ENCODE assay signal across 9 cellular contexts in the genomic region with DNA sequence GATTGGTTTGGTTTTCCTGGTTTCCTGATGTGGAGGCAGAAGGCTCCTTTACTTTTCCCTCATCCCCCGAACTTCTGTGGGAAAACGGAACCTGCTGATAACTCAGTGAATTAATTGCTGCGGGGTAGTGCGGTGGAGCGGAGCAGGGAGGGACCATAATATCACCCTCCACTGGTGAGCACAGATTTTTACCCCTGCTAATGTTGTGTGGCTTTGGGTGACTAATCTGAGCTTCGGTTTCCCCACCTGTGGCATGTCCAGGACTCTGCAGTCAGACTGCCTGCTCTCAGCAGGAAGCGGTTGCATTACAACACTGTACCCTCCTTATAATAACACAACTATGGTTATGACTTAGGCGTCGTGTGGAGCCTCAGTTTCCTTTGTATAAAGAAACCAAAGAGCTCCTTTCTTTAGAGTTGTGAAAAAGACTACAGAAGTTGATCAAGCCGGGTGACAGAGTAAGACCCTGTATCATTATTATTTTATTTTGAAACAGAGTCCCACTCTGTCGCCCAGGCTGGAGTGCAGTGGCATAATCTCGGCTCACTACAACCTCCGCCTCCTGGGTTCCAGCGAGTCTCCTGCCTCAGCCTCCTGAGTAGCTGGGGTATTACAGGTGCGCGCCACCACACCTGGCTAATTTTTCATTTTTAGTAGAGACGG. TPM values are rescaled to one million over a fixed set of nuclear protein-coding genes. Genes with fewer than 3 reads are reported as not detected.
DNase-seq lines count a peak whose midpoint lies in the region; ATAC-seq and TF ChIP-seq lines count a peak whose summit lies in the region.
"Had no signal": no experiment of that assay in that cellular context is flagged by ENCODE, and none has a peak within 500 bp of the region (broad histone marks: within the 10 kb centered on the region; RNA-seq: fewer than 3 reads in every experiment).

No MANE protein-coding gene starts in this region.

- CTCF ChIA-PET in PC-3 (lab: Charles Lee): interaction anchor here (0.6 to 1.2 kb wide), 6 partner anchors 9 to 42 kb away, joined by 3 to 11 read pairs (median 6); no protein-coding TSS in a partner anchor

- H3F3A ChIP-seq in PC-3 (ENCODE audit: low read length, unreplicated experiment): peaks cover 12% of the 10 kb centered on the region

- TF ChIP-seq CTCF in PC-3 (conservative IDR thresholded peaks at IDR 0.05; ENCODE audit: low read depth, low read length): peak; percentile 28; the same call in 1 of the 2 replicates

- peaks cover 33% of the 10 kb centered on the region for H3K79me2 ChIP-seq in PC-3 (ENCODE audit: low read length)

- DNase-seq in NCI-H1417 (lab: John Stamatoyannopoulos, UW) (peak in 2 of 3 experiments; percentile 39 to 52), NCI-H1417 treated with DMSO at 0.1 percent for 48 hours (lab: John Stamatoyannopoulos, UW) (no peak), PC-3 (peak; percentile 82), hypothalamus (lab: John Stamatoyannopoulos, UW) (no peak), NCI-H2107 treated with DMSO at 0.1 percent for 48 hours (lab: John Stamatoyannopoulos, UW; ENCODE audit: unreplicated experiment) (no peak)
- DNase-seq in activated naive CD8-positive, alpha-beta T cell treated with anti-CD3 and anti-CD28 coated beads for 36 hours: peak; percentile 45

- H3K4me3 Mint-ChIP-seq in activated naive CD8-positive, alpha-beta T cell treated with anti-CD3 and anti-CD28 coated beads for 36 hours: no peak overlapping the region

- H3K27ac Mint-ChIP-seq in activated naive CD8-positive, alpha-beta T cell treated with anti-CD3 and anti-CD28 coated beads for 36 hours: no peak overlapping the region

- H3K36me3 ChIP-seq in PC-3 (ENCODE audit: low read depth, low read length) (0 out of 2 replicates have a peak, but pooled peaks cover 6% of the 10 kb centered on the region), mesodermal cell (ENCODE audit: control insufficient read depth, insufficient read depth, low read length) (peaks cover 19% of the 10 kb centered on the region)
- H3K36me3 ChIP-seq: BLaER1 had no signal

- H2AFZ ChIP-seq in PC-3 (ENCODE audit: low read length): 0 out of 2 replicates have a peak overlapping the region, but pooled peaks have one; percentile 19

- intact Hi-C loops in PC-3 (cut with micrococcal nuclease): no loop called here

- H3K9me3 Mint-ChIP-seq in activated naive CD8-positive, alpha-beta T cell treated with anti-CD3 and anti-CD28 coated beads for 36 hours: no peaks in the 10 kb centered on the region

- 0 out of 2 replicates have a peak overlapping the region, but pooled peaks have one; percentile 3 for H3K9ac ChIP-seq in PC-3 (ENCODE audit: low read length)
- H3K9ac ChIP-seq: BLaER1 had no signal

- WGBS in mesodermal cell (ENCODE audit: insufficient coverage in 2 of 2), 2 experiments: 87 to 91% methylated on average over 11 of the region's 17 CpGs

- peaks cover 69% of the 10 kb centered on the region for H3K27me3 Mint-ChIP-seq in activated naive CD8-positive, alpha-beta T cell treated with anti-CD3 and anti-CD28 coated beads for 36 hours

- H3K4me1 Mint-ChIP-seq in activated naive CD8-positive, alpha-beta T cell treated with anti-CD3 and anti-CD28 coated beads for 36 hours: peaks cover 27% of the 10 kb centered on the region

- H3K36me3 Mint-ChIP-seq in activated naive CD8-positive, alpha-beta T cell treated with anti-CD3 and anti-CD28 coated beads for 36 hours: no peaks in the 10 kb centered on the region

- no peaks in the 10 kb centered on the region for H3K9me2 ChIP-seq in PC-3 (replicated peaks; ENCODE audit: low read length)

- H3K27me3 ChIP-seq in PC-3 (ENCODE audit: low read length): no peaks in the 10 kb centered on the region

- no peaks in the 10 kb centered on the region for H3K9me3 ChIP-seq in PC-3 (ENCODE audit: low read length)
- H3K9me3 ChIP-seq in mesodermal cell (ENCODE audit: control insufficient read depth, low read length): no peaks in the 10 kb centered on the region
- H3K9me3 ChIP-seq: BLaER1 had no signal

- peak overlapping the region; percentile 30 for H3K4me3 ChIP-seq in PC-3 (ENCODE audit: low read length)
- no peak overlapping the region for H3K4me3 ChIP-seq in mesodermal cell (ENCODE audit: extremely low read depth, insufficient read depth, low read length, poor library complexity, severe bottlenecking)

- peak overlapping the region; percentile 68 for H3K27ac ChIP-seq in PC-3 (ENCODE audit: low read length)
- H3K27ac ChIP-seq in mesodermal cell (ENCODE audit: low read depth, low read length, severe bottlenecking): peak overlapping the region; percentile 99
- H3K27ac ChIP-seq: BLaER1 had no signal

- H3K4me1 ChIP-seq in PC-3 (ENCODE audit: insufficient read depth, low read length) (peaks cover 38% of the 10 kb centered on the region), mesodermal cell (ENCODE audit: control insufficient read depth, insufficient read depth, low read length, poor library complexity, severe bottlenecking) (peaks cover 20% of the 10 kb centered on the region)

- BruUV-seq in PC-3 (replicated peaks; lab: Mats Ljungman, UMichigan): no TSS peak

- POLR2A ChIA-PET in PC-3 (lab: Charles Lee; ENCODE audit: unreplicated experiment): interaction anchor here (0.6 to 3.7 kb wide), 2 partner anchors 10 to 30 kb away, joined by 26 to 34 read pairs; no protein-coding TSS in a partner anchor

- ATAC-seq in HG02623 (IDR thresholded peaks at IDR 0.05; ENCODE audit: unreplicated experiment): peak; percentile 43
- ATAC-seq in PC-3: peak; percentile 16

- peaks cover 17% of the 10 kb centered on the region for H4K20me1 ChIP-seq in PC-3 (ENCODE audit: low read length)

- peak overlapping the region; percentile 72 for H3K4me2 ChIP-seq in PC-3 (ENCODE audit: low read length)

RNA-seq across cellular contexts. Expression of a gene that starts 2.2 kb away (rescaled TPM):
- 774 and 872 TPM in 2 replicates for total RNA-seq in PC-3 (2014; rRNA removed)
- total RNA-seq in activated naive CD8-positive, alpha-beta T cell treated with anti-CD3 and anti-CD28 coated beads for 36 hours: under 1 TPM; 0.36 to 0.37 TPM
- polyA plus RNA-seq in mesodermal cell (2013, experiment 1 of 2): 455 TPM
- 320 TPM for polyA plus RNA-seq in mesodermal cell (2013, experiment 2 of 2)

RNA-seq across cellular contexts. Expression of a gene that starts 34.8 kb away (rescaled TPM):
- not detected in 2 replicates for total RNA-seq in PC-3 (2014; rRNA removed)
- not detected for total RNA-seq in activated naive CD8-positive, alpha-beta T cell treated with anti-CD3 and anti-CD28 coated beads for 36 hours
- not detected for polyA plus RNA-seq in mesodermal cell (2013, experiment 1 of 2)
- not detected for polyA plus RNA-seq in mesodermal cell (2013, experiment 2 of 2)

Comparison
In these comparisons a context has a peak if more than half of its experiments do, and no peak if none do; other contexts are left out.
1. DNase-seq: peak in NCI-H1417 (2 of 3), PC-3 (single experiment) and activated naive CD8-positive, alpha-beta T cell treated with anti-CD3 and anti-CD28 coated beads for 36 hours (single experiment); none in NCI-H1417 treated with DMSO at 0.1 percent for 48 hours (single experiment), hypothalamus (0 of 51) and NCI-H2107 treated with DMSO at 0.1 percent for 48 hours (single experiment).
2. RNA of a gene that starts 2.2 kb away (total RNA-seq): 774 to 872 TPM in PC-3; 0.36 to 0.37 TPM in activated naive CD8-positive, alpha-beta T cell treated with anti-CD3 and anti-CD28 coated beads for 36 hours; every median in the first group is over 100 times any median in the second.